11 cellular contexts compared by ENCODE assay signal in genomic region chr16:86565644-86566511, GRCh38. TPM values are rescaled to one million over a fixed set of nuclear protein-coding genes. Genes with fewer than 3 reads are reported as not detected.
DNase-seq lines count a peak whose midpoint lies in the region; FAIRE-seq and TF ChIP-seq lines count a peak whose summit lies in the region.
"Had no signal": no experiment of that assay in that cellular context is flagged by ENCODE, and none has a peak within 500 bp of the region (broad histone marks: within the 10 kb centered on the region; RNA-seq: fewer than 3 reads in every experiment).

No MANE protein-coding gene starts in this region.

- H3K9me3 Mint-ChIP-seq in activated naive CD4-positive, alpha-beta T cell treated with anti-CD3 and anti-CD28 coated beads, Interleukin-2, amount 10 ng/mL, durations not matched to agents 7 days and 5 days, result no peaks in the 10 kb centered on the region

- H3K9ac ChIP-seq in kidney (ENCODE audit: low read length in 2 of 2), result peak overlapping the region; percentile 58 to 69

- peak overlapping the region; percentile 55 for H3K27ac Mint-ChIP-seq in activated naive CD4-positive, alpha-beta T cell treated with anti-CD3 and anti-CD28 coated beads, Interleukin-2, amount 10 ng/mL, durations not matched to agents 7 days and 5 days

- no peaks in the 10 kb centered on the region for H3K36me3 Mint-ChIP-seq in activated naive CD4-positive, alpha-beta T cell treated with anti-CD3 and anti-CD28 coated beads, Interleukin-2, amount 10 ng/mL, durations not matched to agents 7 days and 5 days

- intact Hi-C loops in kidney (cut with DNase I) (loop anchor here (5.0 to 10.0 kb wide), 2 partner anchors 496 to 719 kb away; no protein-coding TSS in a partner anchor), tibial artery (cut with DNase I; ENCODE audit: low total_unique reads) (loop anchor here (2.0 kb wide), 1 partner anchor 495 kb away; no protein-coding TSS in a partner anchor)

- in situ Hi-C loops in astrocyte of the spinal cord (cut with HindIII; ENCODE audit: low sequenced_read_pairs), result loop anchor here (25.0 kb wide), 1 partner anchor 496 kb away; no protein-coding TSS in a partner anchor

- H3K27ac ChIP-seq in kidney (ENCODE audit: low read depth in 2 of 2, low read length in 2 of 2) (peak overlapping the region; percentile 67 to 76), tibial artery (peak overlapping the region; percentile 95 to 97)
- H3K27ac ChIP-seq: colonic mucosa had no signal

- H3K27me3 ChIP-seq in tibial artery, result no peaks in the 10 kb centered on the region

- H3K4me3 ChIP-seq in astrocyte of the spinal cord (ENCODE audit: low read depth, low read length) (peak overlapping the region; percentile 99), kidney (ENCODE audit: low read length in 2 of 2) (peak overlapping the region; percentile 29 to 52), tibial artery (peak overlapping the region; percentile 81 to 86)
- H3K4me3 ChIP-seq: colonic mucosa had no signal

- no peak overlapping the region for H3K4me3 Mint-ChIP-seq in activated naive CD4-positive, alpha-beta T cell treated with anti-CD3 and anti-CD28 coated beads, Interleukin-2, amount 10 ng/mL, durations not matched to agents 7 days and 5 days

- H3K36me3 ChIP-seq in kidney (ENCODE audit: control insufficient read depth in 1 of 2, insufficient read depth in 2 of 2, low read length in 2 of 2), result no peaks in the 10 kb centered on the region
- peaks cover 0 to 5% (median 0%) of the 10 kb centered on the region in 3 donors for H3K36me3 ChIP-seq in tibial artery
- H3K36me3 ChIP-seq: colonic mucosa had no signal

- DNase-seq in activated naive CD4-positive, alpha-beta T cell treated with anti-CD3 and anti-CD28 coated beads, Interleukin-2, amount 10 ng/mL, durations not matched to agents 7 days and 5 days, result no peak
- DNase-seq in activated naive CD4-positive, alpha-beta T cell treated with Interleukin-2 at 50 U/mL for 16 hours, result no peak
- DNase-seq in astrocyte of the spinal cord (ENCODE audit: low read depth, low spot score) (no peak), kidney (no peak), tibial artery (peak in 1 of 2 donors; percentile 67), NAMALWA (ENCODE audit: low spot score) (no peak), NCI-H1930 (lab: John Stamatoyannopoulos, UW) (no peak), NCI-H1048 (lab: John Stamatoyannopoulos, UW) (no peak)
- DNase-seq: NCI-H1694 treated with DMSO at 0.1 percent for 48 hours had no signal

- FAIRE-seq in kidney (lab: Jason Lieb, UNC), result no peak

- H3K9me3 ChIP-seq in kidney (ENCODE audit: control insufficient read depth in 1 of 2, low read length in 2 of 2) (no peaks in the 10 kb centered on the region), tibial artery (no peaks in the 10 kb centered on the region)
- H3K9me3 ChIP-seq: colonic mucosa had no signal

- H3K4me1 Mint-ChIP-seq in activated naive CD4-positive, alpha-beta T cell treated with anti-CD3 and anti-CD28 coated beads, Interleukin-2, amount 10 ng/mL, durations not matched to agents 7 days and 5 days, result peaks cover 8% of the 10 kb centered on the region

- peaks cover 0 to 5% of the 10 kb centered on the region in 2 donors for H3K4me1 ChIP-seq in kidney (ENCODE audit: control insufficient read depth in 1 of 2, insufficient read depth in 1 of 2, low read depth in 1 of 2, low read length in 2 of 2)
- peaks cover 0 to 18% (median 6%) of the 10 kb centered on the region in 4 donors for H3K4me1 ChIP-seq in tibial artery
- H3K4me1 ChIP-seq: colonic mucosa had no signal

- H3K27me3 Mint-ChIP-seq in activated naive CD4-positive, alpha-beta T cell treated with anti-CD3 and anti-CD28 coated beads, Interleukin-2, amount 10 ng/mL, durations not matched to agents 7 days and 5 days, result peaks cover 89% of the 10 kb centered on the region

- CTCF ChIA-PET in activated naive CD4-positive, alpha-beta T cell treated with anti-CD3 and anti-CD28 coated beads, Interleukin-2, amount 10 ng/mL, durations not matched to agents 7 days and 5 days (lab: Charles Lee), result interaction anchor here (1.0 kb wide), 1 partner anchor 308 kb away, joined by 3 read pairs; no protein-coding TSS in a partner anchor

- TF ChIP-seq CTCF in astrocyte of the spinal cord (IDR thresholded peaks at IDR 0.05; ENCODE audit: low read depth, low read length) (no peak), kidney (IDR thresholded peaks at IDR 0.05; ENCODE audit: borderline replicate concordance, extremely low read depth, insufficient read depth) (no peak), tibial artery (IDR thresholded peaks at IDR 0.05) (no peak)

RNA-seq across cellular contexts. Expression of gene FOXC2, which starts 0.8 kb away (rescaled TPM):
- total RNA-seq in kidney, result 6.3 TPM
- polyA plus RNA-seq in kidney (ENCODE audit: insufficient read depth, low read depth, low replicate concordance), result 3.8 TPM

RNA-seq across cellular contexts. Expression of gene MTHFSD, which starts 10.8 kb away (rescaled TPM):
- 26.2 TPM for total RNA-seq in kidney
- 11.3 TPM for polyA plus RNA-seq in kidney (ENCODE audit: insufficient read depth, low read depth, low replicate concordance)

RNA-seq across cellular contexts. Expression of gene FOXL1, which starts 12.5 kb away (rescaled TPM):
- 2.0 TPM for total RNA-seq in kidney
- polyA plus RNA-seq in kidney (ENCODE audit: insufficient read depth, low read depth, low replicate concordance), result 0.52 TPM

RNA-seq across cellular contexts. Expression of gene FOXF1, which starts 55.6 kb away (rescaled TPM):
- 0.57 TPM for total RNA-seq in kidney
- 0.67 TPM for polyA plus RNA-seq in kidney (ENCODE audit: insufficient read depth, low read depth, low replicate concordance)
- total RNA-seq: myocyte had no signal

Comparison
In these comparisons a context has a peak if more than half of its experiments do, and no peak if none do; other contexts are left out.
1. H3K4me3 ChIP-seq: peak in every context shown above with its lines; median percentile 99 in astrocyte of the spinal cord; 84 in tibial artery; 40 in kidney.